Comparison of ENCODE assay signal across 30 cellular contexts in the genomic region with DNA sequence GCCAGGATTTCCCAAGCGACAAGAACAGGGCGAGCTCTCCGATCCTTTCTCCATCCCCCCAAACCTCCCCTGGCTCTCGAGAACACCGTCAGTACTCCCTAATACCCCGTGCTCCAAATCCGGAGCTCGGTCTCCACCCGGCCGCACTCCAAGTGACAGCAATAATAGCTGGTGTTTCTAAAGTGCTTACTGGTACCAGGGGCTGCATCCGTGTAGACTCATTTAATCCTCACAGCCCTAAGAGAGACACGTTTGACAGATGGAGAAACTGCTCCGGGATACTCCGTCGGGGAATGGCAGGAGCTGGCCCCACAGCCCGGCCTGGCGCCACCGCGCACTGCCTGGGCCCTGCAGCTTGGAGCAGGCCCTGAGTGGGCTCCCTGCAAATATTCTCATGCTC.
"Had no signal": no experiment of that assay in that cellular context is flagged by ENCODE, and none has a peak within 500 bp of the region (broad histone marks: within the 10 kb centered on the region; RNA-seq: fewer than 3 reads in every experiment).

No MANE protein-coding gene starts in this region.

- DNase-seq: activated CD4-positive, alpha-beta memory T cell treated with anti-CD3 and anti-CD28 coated beads for 36 hours; activated CD4-positive, alpha-beta T cell treated with anti-CD3 and anti-CD28 coated beads for 48 hours; activated CD8-positive, alpha-beta memory T cell treated with anti-CD3 and anti-CD28 coated beads, Interleukin-2, amount 50 U/mL, for 4 hours; activated effector memory CD4-positive, alpha-beta T cell treated with anti-CD3 and anti-CD28 coated beads, Interleukin-2, amount 50 U/mL, for 16 hours; activated naive CD4-positive, alpha-beta T cell treated with anti-CD3 and anti-CD28 coated beads for 36 hours; activated naive CD8-positive, alpha-beta T cell treated with anti-CD3 and anti-CD28 coated beads, Interleukin-2, amount 10 ng/mL, durations not matched to agents 7 days and 5 days; activated T-cell treated with anti-CD3 and anti-CD28 coated beads, Interleukin-2, amount 50 U/mL, for 1 hour; colonic mucosa; effector memory CD4-positive, alpha-beta T cell; glutamatergic neuron; islet precursor cell; left cardiac atrium; left ventricle myocardium superior; naive B cell; nephron progenitor cell; pancreas; sigmoid colon; small intestine; stimulated activated CD4-positive, alpha-beta T cell treated with anti-CD3 and anti-CD28 coated beads, Interleukin-4, amount 100 ng/mL, for 4 hours; stimulated activated CD8-positive, alpha-beta memory T cell treated with anti-CD3 and anti-CD28 coated beads, Interleukin-4, amount 100 ng/mL, for 48 hours; stimulated activated naive CD8-positive, alpha-beta T cell treated with anti-CD3 and anti-CD28 coated beads, Interleukin-15, amount 100 ng/mL, for 72 hours had no signal

- H3K4me1 Mint-ChIP-seq: activated naive CD8-positive, alpha-beta T cell treated with anti-CD3 and anti-CD28 coated beads, Interleukin-2, amount 10 ng/mL, durations not matched to agents 7 days and 5 days; central memory CD8-positive, alpha-beta T cell; naive B cell; nephron progenitor cell; stimulated activated memory B cell treated with anti-CD40 and anti-IgM and Interleukin-4, amounts not matched to agents 10 μg/mL and 1 μg/mL and 100 μg/mL, for 72 hours; stimulated activated naive CD8-positive, alpha-beta T cell treated with anti-CD3 and anti-CD28 coated beads, Interleukin-15, amount 100 ng/mL, for 72 hours had no signal

- ATAC-seq: left cardiac atrium; left ventricle myocardium superior; pancreas; stimulated activated memory B cell treated with anti-CD40 and anti-IgM and Interleukin-4, amounts not matched to agents 10 μg/mL and 1 μg/mL and 100 μg/mL, for 72 hours; stimulated activated naive CD8-positive, alpha-beta T cell treated with anti-CD3 and anti-CD28 coated beads, Interleukin-15, amount 100 ng/mL, for 72 hours had no signal

- H3K9me3 Mint-ChIP-seq: activated CD4-positive, alpha-beta memory T cell treated with anti-CD3 and anti-CD28 coated beads for 36 hours; activated naive CD4-positive, alpha-beta T cell treated with anti-CD3 and anti-CD28 coated beads for 36 hours; activated T-helper 1 cell treated with anti-CD3 and anti-CD28 coated beads, Interleukin-12 subunit alpha, Interleukin-12 subunit beta, Interleukin-2, Interleukin-4 antibody, amounts not matched to agents 30 ng/mL and 10 ng/mL and 1 ng/mL, durations not matched to agents 14 hours and 24 hours and 36 hours; stimulated activated memory B cell treated with anti-CD40 and anti-IgM and Interleukin-4, amounts not matched to agents 10 μg/mL and 1 μg/mL and 100 μg/mL, for 72 hours had no signal

- H3K27me3 ChIP-seq: breast epithelium, colonic mucosa, hepatocyte, pancreas, sigmoid colon, suprapubic skin, tibial nerve had no signal

- H3K4me3 Mint-ChIP-seq: activated CD4-positive, alpha-beta memory T cell treated with anti-CD3 and anti-CD28 coated beads for 36 hours; activated naive CD4-positive, alpha-beta T cell treated with anti-CD3 and anti-CD28 coated beads for 36 hours; activated naive CD8-positive, alpha-beta T cell treated with anti-CD3 and anti-CD28 coated beads, Interleukin-2, amount 10 ng/mL, durations not matched to agents 7 days and 5 days; activated T-helper 1 cell treated with anti-CD3 and anti-CD28 coated beads, Interleukin-12 subunit alpha, Interleukin-12 subunit beta, Interleukin-2, Interleukin-4 antibody, amounts not matched to agents 30 ng/mL and 10 ng/mL and 1 ng/mL, durations not matched to agents 14 hours and 24 hours and 36 hours; central memory CD8-positive, alpha-beta T cell; nephron progenitor cell; stimulated activated memory B cell treated with anti-CD40 and anti-IgM and Interleukin-4, amounts not matched to agents 10 μg/mL and 1 μg/mL and 100 μg/mL, for 72 hours; stimulated activated naive CD8-positive, alpha-beta T cell treated with anti-CD3 and anti-CD28 coated beads, Interleukin-15, amount 100 ng/mL, for 72 hours had no signal

- H3K27ac Mint-ChIP-seq: activated CD4-positive, alpha-beta memory T cell treated with anti-CD3 and anti-CD28 coated beads for 36 hours; activated naive CD4-positive, alpha-beta T cell treated with anti-CD3 and anti-CD28 coated beads for 36 hours; activated naive CD8-positive, alpha-beta T cell treated with anti-CD3 and anti-CD28 coated beads, Interleukin-2, amount 10 ng/mL, durations not matched to agents 7 days and 5 days; activated T-helper 1 cell treated with anti-CD3 and anti-CD28 coated beads, Interleukin-12 subunit alpha, Interleukin-12 subunit beta, Interleukin-2, Interleukin-4 antibody, amounts not matched to agents 30 ng/mL and 10 ng/mL and 1 ng/mL, durations not matched to agents 14 hours and 24 hours and 36 hours; naive B cell; nephron progenitor cell; stimulated activated memory B cell treated with anti-CD40 and anti-IgM and Interleukin-4, amounts not matched to agents 10 μg/mL and 1 μg/mL and 100 μg/mL, for 72 hours; stimulated activated naive CD8-positive, alpha-beta T cell treated with anti-CD3 and anti-CD28 coated beads, Interleukin-15, amount 100 ng/mL, for 72 hours had no signal

- H3K36me3 Mint-ChIP-seq: activated CD4-positive, alpha-beta memory T cell treated with anti-CD3 and anti-CD28 coated beads for 36 hours; activated naive CD8-positive, alpha-beta T cell treated with anti-CD3 and anti-CD28 coated beads, Interleukin-2, amount 10 ng/mL, durations not matched to agents 7 days and 5 days; naive B cell; stimulated activated memory B cell treated with anti-CD40 and anti-IgM and Interleukin-4, amounts not matched to agents 10 μg/mL and 1 μg/mL and 100 μg/mL, for 72 hours had no signal

- H3K27ac ChIP-seq: breast epithelium, colonic mucosa, hepatocyte, pancreas, prostate gland, sigmoid colon, suprapubic skin, tibial nerve, VCaP had no signal
